ENCODE assay signal across 8 cellular contexts in the genomic region with DNA sequence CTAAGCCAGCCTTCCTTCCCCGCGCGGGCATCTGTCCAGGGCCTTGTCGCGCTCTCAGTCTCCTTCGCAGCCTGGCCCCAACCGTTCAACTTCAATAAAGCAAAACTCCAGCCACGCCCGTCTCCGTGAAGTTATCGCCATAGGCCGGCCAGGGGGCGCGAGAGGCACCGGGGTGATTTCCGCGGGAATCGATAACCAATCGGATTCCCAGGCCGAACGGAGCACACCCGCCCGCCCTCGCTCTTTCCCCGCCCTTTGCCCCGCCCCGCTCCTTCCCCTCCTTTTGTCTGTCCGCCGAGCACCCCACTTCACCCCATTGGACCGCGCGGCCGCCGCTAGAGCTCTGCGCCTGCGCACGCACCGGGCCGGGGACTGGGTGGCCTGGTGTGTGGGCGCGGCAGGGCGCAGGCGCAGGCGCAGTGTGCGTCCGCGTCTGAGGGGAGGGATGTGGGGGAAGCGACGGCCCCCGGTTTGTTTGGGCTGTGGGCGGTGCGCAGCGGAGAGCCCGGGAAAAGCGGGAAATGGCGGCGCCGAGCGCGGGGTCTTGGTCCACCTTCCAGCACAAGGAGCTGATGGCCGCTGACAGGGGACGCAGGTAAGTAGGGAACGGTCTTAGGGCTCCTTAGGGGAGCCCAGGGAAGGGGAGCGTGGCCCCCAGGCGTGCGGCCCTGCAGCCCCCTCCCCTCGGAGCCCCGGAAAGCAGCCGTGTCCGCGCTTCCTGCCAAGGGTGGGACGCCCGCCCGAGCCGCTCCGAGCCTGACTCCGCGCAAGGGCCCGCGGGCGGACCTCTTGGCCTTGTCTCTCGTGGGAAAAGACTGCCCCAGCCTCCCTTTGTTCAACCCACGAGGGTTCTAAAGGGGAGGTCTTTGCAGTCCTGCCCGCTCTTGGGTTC. TPM values are rescaled to one million over a fixed set of nuclear protein-coding genes. Genes with fewer than 3 reads are reported as not detected.
DNase-seq lines count a peak whose midpoint lies in the region; ATAC-seq, FAIRE-seq and TF ChIP-seq lines count a peak whose summit lies in the region.

Gene CASP2 (plus strand): TSS at position 417 of the 892 bp plus-strand sequence. CDS start 105 bp downstream, at position 522.

- FAIRE-seq in bronchial epithelial cell (lab: Jason Lieb, UNC), result no peak

- peak; percentile 100 for DNase-seq in AG08396 (ENCODE audit: low spot score)
- peak; percentile 98 for DNase-seq in NCI-H2227 treated with DMSO at 0.1 percent for 48 hours (lab: John Stamatoyannopoulos, UW)
- DNase-seq in bronchial epithelial cell (ENCODE audit: low read depth), result peak; percentile 87
- peak; percentile 100 for DNase-seq in iPS-NIHi7 (ENCODE audit: extremely low spot score)
- DNase-seq in smooth muscle cell (lab: John Stamatoyannopoulos, UW; ENCODE audit: unreplicated experiment), result peak; percentile 94

- ATAC-seq in HG03175 (IDR thresholded peaks at IDR 0.05; ENCODE audit: unreplicated experiment), result peak; percentile 91

- peak within 1 kb of the TSS; percentile 90 for H3K4me3 ChIP-seq in WI38 (ENCODE audit: low read depth, low read length)
- peak within 1 kb of the TSS; percentile 84 for H3K4me3 ChIP-seq in bronchial epithelial cell (ENCODE audit: low read depth, low read length)
- peak within 1 kb of the TSS; percentile 77 for H3K4me3 ChIP-seq in smooth muscle cell

- peak within 1 kb of the TSS; percentile 88 for H3K4me2 ChIP-seq in smooth muscle cell

- H3K27me3 ChIP-seq in bronchial epithelial cell (ENCODE audit: control insufficient read depth, insufficient read depth, low read length) (no peaks in the 10 kb centered on the region), smooth muscle cell (ENCODE audit: low read depth) (no peaks in the 10 kb centered on the region)

- H3K79me2 ChIP-seq in smooth muscle cell (ENCODE audit: low read depth), result peaks cover 35% of the 10 kb centered on the region

- peak within 1 kb of the TSS; percentile 82 for H3K27ac ChIP-seq in smooth muscle cell (ENCODE audit: low read depth)

- H3K9ac ChIP-seq in smooth muscle cell (ENCODE audit: low read depth), result peak within 1 kb of the TSS; percentile 82

- peak within 1 kb of the TSS; percentile 81 for H2AFZ ChIP-seq in smooth muscle cell (ENCODE audit: low read depth)

- H3F3A ChIP-seq in smooth muscle cell (ENCODE audit: low read depth), result peaks cover 8% of the 10 kb centered on the region

- H3K9me3 ChIP-seq in smooth muscle cell (replicated peaks; ENCODE audit: low read depth), result no peaks in the 10 kb centered on the region

- in situ Hi-C loops in GM18951 (cut with MboI; ENCODE audit: low sequenced_read_pairs, unreplicated experiment), result no loop called here

- whole genome bisulfite sequencing in smooth muscle cell (ENCODE audit: low lambda C conversion rate), result 3% methylated on average over 70 of the region's 84 CpGs

- 0 out of 2 replicates have a peak, but pooled peaks have one; percentile 16 for TF ChIP-seq CTCF in WI38 (IDR thresholded peaks at IDR 0.05; ENCODE audit: low read depth, low read length)
- peak; percentile 32 for TF ChIP-seq CTCF in bronchial epithelial cell (IDR thresholded peaks at IDR 0.05; ENCODE audit: insufficient read depth, low read length, severe bottlenecking)
- peak; percentile 24 for TF ChIP-seq CTCF in smooth muscle cell (IDR thresholded peaks at IDR 0.05; ENCODE audit: borderline replicate concordance, insufficient read depth, poor library complexity, severe bottlenecking)

- TF ChIP-seq POLR2A in GM18951 (IDR thresholded peaks at IDR 0.05; ENCODE audit: extremely low read depth, insufficient read depth, insufficient read length), result peak; percentile 89

- H4K20me1 ChIP-seq in smooth muscle cell (ENCODE audit: low read depth), result peaks cover 24% of the 10 kb centered on the region

- peaks cover 1% of the 10 kb centered on the region for H3K36me3 ChIP-seq in bronchial epithelial cell (ENCODE audit: control insufficient read depth, insufficient read depth, low read length)
- H3K36me3 ChIP-seq in smooth muscle cell (ENCODE audit: low read depth), result peaks cover 6% of the 10 kb centered on the region

- H3K4me1 ChIP-seq in smooth muscle cell (ENCODE audit: low read depth), result peaks cover 12% of the 10 kb centered on the region

RNA-seq across cellular contexts. Expression of gene CASP2, which starts in this region (rescaled TPM):
- total RNA-seq in bronchial epithelial cell (6.8 and 9.6 TPM in 2 replicates), smooth muscle cell (13.4 and 22.0 TPM in 2 replicates)
- polyA plus RNA-seq in smooth muscle cell, result 8.1 and 10.7 TPM in 2 replicates

Comparison
In these comparisons a context has a peak if more than half of its experiments do, and no peak if none do; other contexts are left out.
1. Peak in every context shown above with its lines: DNase-seq, ATAC-seq, H3K4me3 ChIP-seq and H3K27ac ChIP-seq.